ENCODE assay signal across 15 cellular contexts in the genomic region with DNA sequence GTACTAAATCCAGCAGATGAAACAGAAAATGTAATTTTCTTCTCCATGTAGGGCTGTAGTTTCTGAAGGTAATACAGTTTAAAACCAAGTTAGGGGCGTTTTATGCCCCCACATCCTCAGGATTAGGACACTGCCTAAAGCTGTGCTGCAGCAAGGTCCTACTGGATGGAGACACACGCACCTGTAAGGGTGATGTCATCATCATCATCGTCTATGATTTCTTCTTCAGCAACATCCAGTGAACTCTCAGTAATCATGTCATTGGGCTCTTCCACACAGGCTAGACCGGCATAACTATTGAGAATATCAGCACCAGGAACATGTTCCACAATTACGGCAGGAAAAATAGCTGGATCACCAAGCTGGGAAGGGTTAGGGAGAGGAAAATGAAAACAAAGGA.
DNase-seq lines count a peak whose midpoint lies in the region; ATAC-seq and TF ChIP-seq lines count a peak whose summit lies in the region.
"Had no signal": no experiment of that assay in that cellular context is flagged by ENCODE, and none has a peak within 500 bp of the region (broad histone marks: within the 10 kb centered on the region; RNA-seq: fewer than 3 reads in every experiment).

No MANE protein-coding gene starts in this region.

- peaks cover 22% of the 10 kb centered on the region for H3K36me3 Mint-ChIP-seq in activated naive CD4-positive, alpha-beta T cell treated with anti-CD3 and anti-CD28 coated beads, Interleukin-2, amount 50 U/mL, for 24 hours
- H3K36me3 Mint-ChIP-seq in activated CD8-positive, alpha-beta T cell treated with anti-CD3 and anti-CD28 coated beads for 36 hours (ENCODE audit: low read depth), result peaks cover 44% of the 10 kb centered on the region
- H3K36me3 Mint-ChIP-seq in endothelial cell (ENCODE audit: low read depth, unreplicated experiment), result peaks cover 32% of the 10 kb centered on the region

- CTCF ChIA-PET in activated CD8-positive, alpha-beta T cell treated with anti-CD3 and anti-CD28 coated beads for 36 hours (lab: Charles Lee), result interaction anchor here (0.7 kb wide), 1 partner anchor 37 kb away, joined by 3 read pairs; no protein-coding TSS in a partner anchor

- peaks cover 63% of the 10 kb centered on the region for H3K4me1 Mint-ChIP-seq in activated naive CD4-positive, alpha-beta T cell treated with anti-CD3 and anti-CD28 coated beads, Interleukin-2, amount 50 U/mL, for 24 hours
- H3K4me1 Mint-ChIP-seq in activated CD8-positive, alpha-beta T cell treated with anti-CD3 and anti-CD28 coated beads for 36 hours (ENCODE audit: low read depth), result peaks cover 52% of the 10 kb centered on the region
- H3K4me1 Mint-ChIP-seq in endothelial cell (ENCODE audit: unreplicated experiment), result no peaks in the 10 kb centered on the region

- no peak overlapping the region for H3K4me3 Mint-ChIP-seq in activated naive CD4-positive, alpha-beta T cell treated with anti-CD3 and anti-CD28 coated beads, Interleukin-2, amount 50 U/mL, for 24 hours
- H3K4me3 Mint-ChIP-seq in activated CD8-positive, alpha-beta T cell treated with anti-CD3 and anti-CD28 coated beads for 36 hours, result no peak overlapping the region
- peak overlapping the region; percentile 3 for H3K4me3 Mint-ChIP-seq in endothelial cell (ENCODE audit: unreplicated experiment)

- H3K9me3 Mint-ChIP-seq in activated naive CD4-positive, alpha-beta T cell treated with anti-CD3 and anti-CD28 coated beads, Interleukin-2, amount 50 U/mL, for 24 hours, result no peaks in the 10 kb centered on the region
- peaks cover 3% of the 10 kb centered on the region for H3K9me3 Mint-ChIP-seq in activated CD8-positive, alpha-beta T cell treated with anti-CD3 and anti-CD28 coated beads for 36 hours
- H3K9me3 Mint-ChIP-seq in endothelial cell (ENCODE audit: unreplicated experiment), result peaks cover 6% of the 10 kb centered on the region

- ATAC-seq in activated CD8-positive, alpha-beta T cell treated with anti-CD3 and anti-CD28 coated beads for 36 hours, result no peak
- ATAC-seq in activated CD4-positive, CD25-positive, alpha-beta regulatory T cell treated with anti-CD3 and anti-CD28 coated beads, Interleukin-2, amount 50 U/mL, for 24 hours, result no peak

- POLR2A ChIA-PET in activated CD8-positive, alpha-beta T cell treated with anti-CD3 and anti-CD28 coated beads for 36 hours (lab: Charles Lee), result no interaction called here

- no peak for TF ChIP-seq CTCF in activated CD8-positive, alpha-beta T cell treated with anti-CD3 and anti-CD28 coated beads for 36 hours (IDR thresholded peaks at IDR 0.05)
- TF ChIP-seq CTCF in endothelial cell (IDR thresholded peaks at IDR 0.05; ENCODE audit: unreplicated experiment) (no peak), GM10266 (IDR thresholded peaks at IDR 0.05; ENCODE audit: control insufficient read depth, insufficient read depth, low read depth, missing control alignments) (no peak)

- no peaks in the 10 kb centered on the region for H3K27me3 Mint-ChIP-seq in activated naive CD4-positive, alpha-beta T cell treated with anti-CD3 and anti-CD28 coated beads, Interleukin-2, amount 50 U/mL, for 24 hours
- no peaks in the 10 kb centered on the region for H3K27me3 Mint-ChIP-seq in activated CD8-positive, alpha-beta T cell treated with anti-CD3 and anti-CD28 coated beads for 36 hours
- H3K27me3 Mint-ChIP-seq in endothelial cell (ENCODE audit: unreplicated experiment), result peaks cover 7% of the 10 kb centered on the region

- DNase-seq in activated naive CD4-positive, alpha-beta T cell treated with anti-CD3 and anti-CD28 coated beads, Interleukin-2, amount 50 U/mL, for 16 hours, result no peak
- no peak for DNase-seq in activated CD8-positive, alpha-beta T cell treated with anti-CD3 and anti-CD28 coated beads for 36 hours
- no peak for DNase-seq in endothelial cell (ENCODE audit: low spot score)
- DNase-seq in stimulated activated naive CD4-positive, alpha-beta T cell (lab: John Stamatoyannopoulos, UW), result no peak
- no peak for DNase-seq in GM10266 (ENCODE audit: extremely low spot score)
- DNase-seq in cerebellar cortex (ENCODE audit: low spot score), result no peak
- DNase-seq: DMS79 treated with DMSO at 0.1 percent for 48 hours, Kasumi-1, NCI-H1105 treated with DMSO at 0.1 percent for 48 hours, NCI-H187, NCI-H2171 treated with DMSO at 0.1 percent for 48 hours, NCI-H510A, SHP77 had no signal

- peak overlapping the region; percentile 71 for H3K27ac Mint-ChIP-seq in activated naive CD4-positive, alpha-beta T cell treated with anti-CD3 and anti-CD28 coated beads, Interleukin-2, amount 50 U/mL, for 24 hours
- H3K27ac Mint-ChIP-seq in activated CD8-positive, alpha-beta T cell treated with anti-CD3 and anti-CD28 coated beads for 36 hours, result peak overlapping the region; percentile 84
- no peak overlapping the region for H3K27ac Mint-ChIP-seq in endothelial cell (ENCODE audit: unreplicated experiment)

- intact Hi-C loops in activated CD8-positive, alpha-beta T cell treated with anti-CD3 and anti-CD28 coated beads for 36 hours (cut with micrococcal nuclease), result no loop called here
